2 cellular contexts compared by ENCODE assay signal in the genomic region with DNA sequence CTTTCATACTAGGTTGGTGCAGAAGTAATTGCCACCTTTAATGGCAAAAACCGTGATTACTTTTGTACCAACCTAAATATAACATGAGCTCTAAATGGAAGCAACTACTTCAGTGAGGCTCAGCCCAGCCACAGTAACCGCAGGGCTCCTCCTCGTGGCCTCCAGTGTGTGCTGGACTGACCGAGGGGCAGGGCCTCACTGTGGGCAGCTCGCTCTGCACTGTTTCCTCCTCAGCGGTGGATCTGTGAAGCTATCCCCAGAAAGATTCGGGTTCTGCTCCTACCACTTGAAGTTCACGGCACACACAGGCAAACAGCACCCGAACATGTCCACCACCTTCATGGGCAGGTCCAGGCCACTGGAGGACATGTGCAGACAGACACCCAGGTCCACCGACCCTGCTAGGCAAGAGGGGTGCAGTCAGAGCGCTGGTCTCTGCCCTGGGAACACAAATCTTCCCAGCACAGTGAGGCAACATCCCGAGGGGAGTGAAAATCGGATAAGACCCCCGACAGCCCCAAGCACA.
TF ChIP-seq lines count a peak whose summit lies in the region.

No MANE protein-coding gene starts in this region.

TF ChIP-seq in HEK293, 187 proteins besides CTCF, POLR2A, EP300 and RAD21:
- 0 out of 2 replicates have a peak, but pooled peaks have one; percentile 26 for TF ChIP-seq ZNF449 (tag by site-specific recombination; IDR thresholded peaks at IDR 0.05)

TF ChIP-seq in K562, 482 proteins besides CTCF, POLR2A, EP300 and RAD21:
- TF ChIP-seq ZNF12 (CRISPR knock-in tag; IDR thresholded peaks at IDR 0.05) (peak; percentile 86), L3MBTL2 (IDR thresholded peaks at IDR 0.05) (peak; percentile 20; the same call in 1 of the 2 replicates)
